In the genomic region with DNA sequence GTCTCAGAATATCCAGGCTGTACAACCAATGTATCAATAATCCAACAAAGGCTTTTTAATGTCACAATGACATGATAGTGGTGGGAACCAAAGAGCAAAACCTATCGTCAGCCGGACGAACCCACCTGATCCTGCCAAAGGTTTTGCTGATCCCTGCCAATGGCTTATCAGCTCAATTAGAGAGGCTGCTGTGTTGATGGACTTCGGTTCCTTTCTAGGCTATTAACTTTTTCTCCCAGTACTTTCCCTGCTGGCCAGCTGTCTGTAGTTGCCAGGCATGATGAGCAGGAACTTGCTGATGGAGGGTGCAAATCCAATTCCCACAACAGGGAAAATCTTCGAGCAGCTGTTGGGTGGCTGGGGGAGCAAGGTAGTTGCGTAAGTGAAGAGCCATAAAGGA, we compare ENCODE assay signal across 30 cellular contexts. TPM values are rescaled to one million over a fixed set of nuclear protein-coding genes. Genes with fewer than 3 reads are reported as not detected.
A peak's percentile ranks its signal among the peaks of the same experiment; 100 is the strongest.
DNase-seq lines count a peak whose midpoint lies in the region; ATAC-seq and TF ChIP-seq lines count a peak whose summit lies in the region.
"Had no signal": no experiment of that assay in that cellular context is flagged by ENCODE, and none has a peak within 500 bp of the region (broad histone marks: within the 10 kb centered on the region; RNA-seq: fewer than 3 reads in every experiment).

No MANE protein-coding gene starts in this region.

- no peaks in the 10 kb centered on the region for H3K9me3 Mint-ChIP-seq in GM23338
- no peaks in the 10 kb centered on the region for H3K9me3 Mint-ChIP-seq in activated CD8-positive, alpha-beta T cell treated with anti-CD3 and anti-CD28 coated beads, Interleukin-2, amount 10 ng/mL, durations not matched to agents 7 days and 5 days (ENCODE audit: insufficient read depth)
- H3K9me3 Mint-ChIP-seq: CD4-positive, alpha-beta memory T cell had no signal

- no peak for DNase-seq in GM23338 (ENCODE audit: low spot score)
- peak; percentile 86 for DNase-seq in NCI-H82 treated with DMSO at 0.1 percent for 48 hours (lab: John Stamatoyannopoulos, UW; ENCODE audit: unreplicated experiment)
- no peak for DNase-seq in right atrium auricular region (ENCODE audit: low spot score)
- no peak for DNase-seq in gastrocnemius medialis
- DNase-seq in activated CD8-positive, alpha-beta T cell treated with anti-CD3 and anti-CD28 coated beads, Interleukin-2, amount 10 ng/mL, durations not matched to agents 7 days and 5 days: no peak
- DNase-seq in SK-N-DZ (ENCODE audit: low spot score): no peak
- no peak for DNase-seq in RKO (ENCODE audit: low spot score)
- DNase-seq: C1 segment of cervical spinal cord; CD4-positive, alpha-beta memory T cell; COR-L47; DMS53; H7; Karpas-422; NCI-H1092; NCI-H1417 treated with DMSO at 0.1 percent for 48 hours; NCI-H1694 treated with DMSO at 0.1 percent for 48 hours; NCI-H2081 treated with DMSO at 0.1 percent for 48 hours; NCI-H2171; NCI-H226; NCI-H510A treated with DMSO at 0.1 percent for 48 hours; NCI-H748 treated with DMSO at 0.1 percent for 48 hours; NK-92 treated with Interleukin-12 subunit alpha and Interleukin-12 subunit beta, amount 100 ng/mL, for 24 hours; PC-3; SHP77 had no signal

- ATAC-seq in GM23338: no peak
- no peak for ATAC-seq in gastrocnemius medialis
- ATAC-seq in activated CD8-positive, alpha-beta T cell treated with anti-CD3 and anti-CD28 coated beads, Interleukin-2, amount 10 ng/mL, durations not matched to agents 7 days and 5 days: no peak
- ATAC-seq: A549 had no signal

- TF ChIP-seq CTCF in GM23338 (conservative IDR thresholded peaks at IDR 0.05; ENCODE audit: low read depth in 2 of 2) (no peak), right atrium auricular region (IDR thresholded peaks at IDR 0.05) (no peak), gastrocnemius medialis (IDR thresholded peaks at IDR 0.05 in 4 of 5, conservative IDR thresholded peaks at IDR 0.05 in 1 of 5) (no peak)

- intact Hi-C loops in gastrocnemius medialis (cut with DNase I; ENCODE audit: low total_unique reads): loop anchor here (5.0 kb wide), 2 partner anchors 56 to 89 kb away; partner anchors contain the start of genes ASB15 and WASL

- H3K4me1 ChIP-seq in GM23338 (ENCODE audit: insufficient read depth): peaks cover 18% of the 10 kb centered on the region; the same call in 1 of the 2 replicates
- peaks cover 0 to 2% of the 10 kb centered on the region in 2 donors for H3K4me1 ChIP-seq in right atrium auricular region
- H3K4me1 ChIP-seq in gastrocnemius medialis: peaks cover 45 to 58% of the 10 kb centered on the region in 2 donors
- H3K4me1 ChIP-seq: A549 had no signal

- no peaks in the 10 kb centered on the region for H3K36me3 ChIP-seq in GM23338 (ENCODE audit: insufficient read depth)
- peaks cover 49% of the 10 kb centered on the region for H3K36me3 ChIP-seq in right atrium auricular region
- peaks cover 0 to 13% of the 10 kb centered on the region in 2 donors for H3K36me3 ChIP-seq in gastrocnemius medialis

- H3K27ac ChIP-seq in GM23338 (ENCODE audit: low read depth) (no peak overlapping the region), right atrium auricular region (peak overlapping the region; percentile 83 to 90), gastrocnemius medialis (peak overlapping the region; percentile 88 to 96 (median 96))
- H3K27ac ChIP-seq: A549 had no signal

- TF ChIP-seq POLR2A in gastrocnemius medialis (IDR thresholded peaks at IDR 0.05): no peak

- H3K4me1 Mint-ChIP-seq in GM23338: peaks cover 20% of the 10 kb centered on the region
- H3K4me1 Mint-ChIP-seq in activated CD8-positive, alpha-beta T cell treated with anti-CD3 and anti-CD28 coated beads, Interleukin-2, amount 10 ng/mL, durations not matched to agents 7 days and 5 days (ENCODE audit: low read depth): no peaks in the 10 kb centered on the region
- H3K4me1 Mint-ChIP-seq: CD4-positive, alpha-beta memory T cell had no signal

- POLR2A ChIA-PET in activated CD8-positive, alpha-beta T cell treated with anti-CD3 and anti-CD28 coated beads, Interleukin-2, amount 10 ng/mL, durations not matched to agents 7 days and 5 days (lab: Charles Lee): no interaction called here

- in situ Hi-C loops in gastrocnemius medialis (cut with MboI; ENCODE audit: low sequenced_read_pairs in 4 of 4): no loop called here

- no peaks in the 10 kb centered on the region; the same call in 2 of the 3 replicates for H3K36me3 Mint-ChIP-seq in GM23338 (ENCODE audit: low read depth)
- no peaks in the 10 kb centered on the region for H3K36me3 Mint-ChIP-seq in activated CD8-positive, alpha-beta T cell treated with anti-CD3 and anti-CD28 coated beads, Interleukin-2, amount 10 ng/mL, durations not matched to agents 7 days and 5 days (ENCODE audit: low read depth)

- no peaks in the 10 kb centered on the region for H3K79me2 ChIP-seq in GM23338 (replicated peaks; ENCODE audit: insufficient read depth)

- no peaks in the 10 kb centered on the region for H4K20me1 ChIP-seq in GM23338 (replicated peaks; ENCODE audit: insufficient read depth)

- CTCF ChIA-PET in activated CD8-positive, alpha-beta T cell treated with anti-CD3 and anti-CD28 coated beads, Interleukin-2, amount 10 ng/mL, durations not matched to agents 7 days and 5 days (lab: Charles Lee): no interaction called here

- H3F3A ChIP-seq in GM23338 (replicated peaks; ENCODE audit: low read depth): no peaks in the 10 kb centered on the region

- no peak overlapping the region for H3K27ac Mint-ChIP-seq in GM23338
- H3K27ac Mint-ChIP-seq in activated CD8-positive, alpha-beta T cell treated with anti-CD3 and anti-CD28 coated beads, Interleukin-2, amount 10 ng/mL, durations not matched to agents 7 days and 5 days: no peak overlapping the region
- H3K27ac Mint-ChIP-seq: CD4-positive, alpha-beta memory T cell had no signal

- 0 out of 2 replicates have a peak overlapping the region, but pooled peaks have one; percentile 18 for H2AFZ ChIP-seq in GM23338

- H3K4me3 ChIP-seq in GM23338 (no peak overlapping the region), right atrium auricular region (peak overlapping the region; percentile 48), gastrocnemius medialis (peak overlapping the region; percentile 58 to 73 (median 71))
- H3K4me3 ChIP-seq: A549 had no signal

- H3K27me3 ChIP-seq in GM23338 (ENCODE audit: insufficient read depth) (no peaks in the 10 kb centered on the region), right atrium auricular region (no peaks in the 10 kb centered on the region), gastrocnemius medialis (no peaks in the 10 kb centered on the region)

- H3K27me3 Mint-ChIP-seq in GM23338 (ENCODE audit: insufficient read depth, low read depth, poor library complexity): peaks cover 6% of the 10 kb centered on the region
- H3K27me3 Mint-ChIP-seq in activated CD8-positive, alpha-beta T cell treated with anti-CD3 and anti-CD28 coated beads, Interleukin-2, amount 10 ng/mL, durations not matched to agents 7 days and 5 days (ENCODE audit: low read depth): peaks cover 11% of the 10 kb centered on the region

- H3K4me2 ChIP-seq in GM23338: no peak overlapping the region
- H3K4me2 ChIP-seq: A549 had no signal

- H3K4me3 Mint-ChIP-seq in GM23338: no peak overlapping the region
- no peak overlapping the region for H3K4me3 Mint-ChIP-seq in activated CD8-positive, alpha-beta T cell treated with anti-CD3 and anti-CD28 coated beads, Interleukin-2, amount 10 ng/mL, durations not matched to agents 7 days and 5 days
- H3K4me3 Mint-ChIP-seq: CD4-positive, alpha-beta memory T cell had no signal

- peaks cover 9% of the 10 kb centered on the region for H3K9me2 ChIP-seq in GM23338 (ENCODE audit: insufficient read depth)

- no peaks in the 10 kb centered on the region for H3K9me3 ChIP-seq in right atrium auricular region
- no peaks in the 10 kb centered on the region for H3K9me3 ChIP-seq in gastrocnemius medialis
- H3K9me3 ChIP-seq: A549 had no signal

TF ChIP-seq in GM23338, 12 proteins besides CTCF, POLR2A, EP300 and RAD21 (continues in another document):
- TF ChIP-seq EZH2 (IDR thresholded peaks at IDR 0.05; ENCODE audit: low read depth, unreplicated experiment) (no peak), ZNF331 (CRISPR knock-in tag; IDR thresholded peaks at IDR 0.05; ENCODE audit: low read depth) (no peak), NANOG (IDR thresholded peaks at IDR 0.05; ENCODE audit: borderline replicate concordance) (no peak), EZH2phosphoT487 (IDR thresholded peaks at IDR 0.05; ENCODE audit: unreplicated experiment) (no peak)

RNA-seq across cellular contexts. Expression of gene LMOD2, which starts 2.4 kb away (rescaled TPM):
- total RNA-seq in GM23338 (2014; rRNA removed; shearing (Covaris generic)): not detected in 2 replicates
- polyA plus RNA-seq in GM23338 (2016; fragmentation: Nextera tagmentation; extraction: Ambion mirVana): not detected in 2 replicates
- total RNA-seq in right atrium auricular region: 100 to 1,000 TPM; 374 to 493 TPM
- total RNA-seq in gastrocnemius medialis: 100 to 1,000 TPM; 150 to 518 (median 314) TPM
- total RNA-seq in activated CD8-positive, alpha-beta T cell treated with anti-CD3 and anti-CD28 coated beads, Interleukin-2, amount 10 ng/mL, durations not matched to agents 7 days and 5 days: not detected
- not detected in 2 replicates for polyA plus RNA-seq in SK-N-DZ (2014; cell fraction: cytosol; rRNA removed)
- not detected in 2 replicates for polyA plus RNA-seq in SK-N-DZ (2014; cell fraction: nucleus; rRNA removed)
- total RNA-seq: CD4-positive, alpha-beta memory T cell; Daoy; G401; H7; HT-29; PC-3; RPMI7951; SK-MEL-5 had no signal
- polyA plus RNA-seq: A549 had no signal

RNA-seq across cellular contexts. Expression of gene ASB15, which starts 56.4 kb away (rescaled TPM):
- not detected in 2 replicates for total RNA-seq in GM23338 (2014; rRNA removed; shearing (Covaris generic))
- not detected in 2 replicates for polyA plus RNA-seq in GM23338 (2016; fragmentation: Nextera tagmentation; extraction: Ambion mirVana)
- total RNA-seq in right atrium auricular region (10 to 100 TPM; 18.6 to 53.9 TPM), gastrocnemius medialis (10 to 100 TPM in 2 of 4 donors, 1 to 10 TPM in 2; 5.3 to 26.0 (median 10.4) TPM)
- total RNA-seq in activated CD8-positive, alpha-beta T cell treated with anti-CD3 and anti-CD28 coated beads, Interleukin-2, amount 10 ng/mL, durations not matched to agents 7 days and 5 days: not detected
- 0.01 TPM in 1 of 2 replicates, not detected in the other for polyA plus RNA-seq in SK-N-DZ (2014; cell fraction: cytosol; rRNA removed)
- polyA plus RNA-seq in SK-N-DZ (2014; cell fraction: nucleus; rRNA removed): 0.07 and 0.76 TPM in 2 replicates
- total RNA-seq: CD4-positive, alpha-beta memory T cell; Daoy; G401; H7; HT-29; PC-3; SK-MEL-5 had no signal
- polyA plus RNA-seq: A549 had no signal

Comparison
In these comparisons a context has a peak if more than half of its experiments do, and no peak if none do; other contexts are left out.
1. RNA of gene LMOD2, which starts 2.4 kb away (total RNA-seq): 374 to 493 TPM in right atrium auricular region and 150 to 518 TPM in gastrocnemius medialis; not detected in GM23338 and not detected in activated CD8-positive, alpha-beta T cell treated with anti-CD3 and anti-CD28 coated beads, Interleukin-2, amount 10 ng/mL, durations not matched to agents 7 days and 5 days; every median in the first group is over 100 times any median in the second.